1 cellular context compared by ENCODE assay signal in genomic region chrX:74781507-74782034, GRCh38.
TF ChIP-seq lines count a peak whose summit lies in the region.

No MANE protein-coding gene starts in this region.

TF ChIP-seq in GM12878, 131 proteins besides CTCF, POLR2A, EP300 and RAD21 (continued from another document):
- TF ChIP-seq, protein P1, sequence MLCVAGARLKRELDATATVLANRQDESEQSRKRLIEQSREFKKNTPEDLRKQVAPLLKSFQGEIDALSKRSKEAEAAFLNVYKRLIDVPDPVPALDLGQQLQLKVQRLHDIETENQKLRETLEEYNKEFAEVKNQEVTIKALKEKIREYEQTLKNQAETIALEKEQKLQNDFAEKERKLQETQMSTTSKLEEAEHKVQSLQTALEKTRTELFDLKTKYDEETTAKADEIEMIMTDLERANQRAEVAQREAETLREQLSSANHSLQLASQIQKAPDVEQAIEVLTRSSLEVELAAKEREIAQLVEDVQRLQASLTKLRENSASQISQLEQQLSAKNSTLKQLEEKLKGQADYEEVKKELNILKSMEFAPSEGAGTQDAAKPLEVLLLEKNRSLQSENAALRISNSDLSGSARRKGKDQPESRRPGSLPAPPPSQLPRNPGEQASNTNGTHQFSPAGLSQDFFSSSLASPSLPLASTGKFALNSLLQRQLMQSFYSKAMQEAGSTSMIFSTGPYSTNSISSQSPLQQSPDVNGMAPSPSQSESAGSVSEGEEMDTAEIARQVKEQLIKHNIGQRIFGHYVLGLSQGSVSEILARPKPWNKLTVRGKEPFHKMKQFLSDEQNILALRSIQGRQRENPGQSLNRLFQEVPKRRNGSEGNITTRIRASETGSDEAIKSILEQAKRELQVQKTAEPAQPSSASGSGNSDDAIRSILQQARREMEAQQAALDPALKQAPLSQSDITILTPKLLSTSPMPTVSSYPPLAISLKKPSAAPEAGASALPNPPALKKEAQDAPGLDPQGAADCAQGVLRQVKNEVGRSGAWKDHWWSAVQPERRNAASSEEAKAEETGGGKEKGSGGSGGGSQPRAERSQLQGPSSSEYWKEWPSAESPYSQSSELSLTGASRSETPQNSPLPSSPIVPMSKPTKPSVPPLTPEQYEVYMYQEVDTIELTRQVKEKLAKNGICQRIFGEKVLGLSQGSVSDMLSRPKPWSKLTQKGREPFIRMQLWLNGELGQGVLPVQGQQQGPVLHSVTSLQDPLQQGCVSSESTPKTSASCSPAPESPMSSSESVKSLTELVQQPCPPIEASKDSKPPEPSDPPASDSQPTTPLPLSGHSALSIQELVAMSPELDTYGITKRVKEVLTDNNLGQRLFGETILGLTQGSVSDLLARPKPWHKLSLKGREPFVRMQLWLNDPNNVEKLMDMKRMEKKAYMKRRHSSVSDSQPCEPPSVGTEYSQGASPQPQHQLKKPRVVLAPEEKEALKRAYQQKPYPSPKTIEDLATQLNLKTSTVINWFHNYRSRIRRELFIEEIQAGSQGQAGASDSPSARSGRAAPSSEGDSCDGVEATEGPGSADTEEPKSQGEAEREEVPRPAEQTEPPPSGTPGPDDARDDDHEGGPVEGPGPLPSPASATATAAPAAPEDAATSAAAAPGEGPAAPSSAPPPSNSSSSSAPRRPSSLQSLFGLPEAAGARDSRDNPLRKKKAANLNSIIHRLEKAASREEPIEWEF (IDR thresholded peaks at IDR 0.05; ENCODE audit: insufficient replicate concordance, low read depth, low read length): peak; percentile 91
- no peak for TF ChIP-seq PBX3 (IDR thresholded peaks at IDR 0.05; ENCODE audit: insufficient replicate concordance, low read depth, low read length)
- TF ChIP-seq, protein P2, sequence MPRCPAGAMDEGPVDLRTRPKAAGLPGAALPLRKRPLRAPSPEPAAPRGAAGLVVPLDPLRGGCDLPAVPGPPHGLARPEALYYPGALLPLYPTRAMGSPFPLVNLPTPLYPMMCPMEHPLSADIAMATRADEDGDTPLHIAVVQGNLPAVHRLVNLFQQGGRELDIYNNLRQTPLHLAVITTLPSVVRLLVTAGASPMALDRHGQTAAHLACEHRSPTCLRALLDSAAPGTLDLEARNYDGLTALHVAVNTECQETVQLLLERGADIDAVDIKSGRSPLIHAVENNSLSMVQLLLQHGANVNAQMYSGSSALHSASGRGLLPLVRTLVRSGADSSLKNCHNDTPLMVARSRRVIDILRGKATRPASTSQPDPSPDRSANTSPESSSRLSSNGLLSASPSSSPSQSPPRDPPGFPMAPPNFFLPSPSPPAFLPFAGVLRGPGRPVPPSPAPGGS (IDR thresholded peaks at IDR 0.05; ENCODE audit: borderline replicate concordance, insufficient read depth, low read depth, low read length, poor library complexity, severe bottlenecking): peak; percentile 98
- peak; percentile 15; the same call in 1 of the 2 replicates for TF ChIP-seq SMC3 (IDR thresholded peaks at IDR 0.05; ENCODE audit: borderline replicate concordance, low read length)
- TF ChIP-seq RUNX3 (IDR thresholded peaks at IDR 0.05; ENCODE audit: low read length): peak; percentile 80
- no peak for TF ChIP-seq ESRRA (IDR thresholded peaks at IDR 0.05; ENCODE audit: low read length)
- TF ChIP-seq CBX5 (IDR thresholded peaks at IDR 0.05; ENCODE audit: low read depth): 0 out of 2 replicates have a peak, but pooled peaks have one; percentile 21
- TF ChIP-seq CREM (IDR thresholded peaks at IDR 0.05; ENCODE audit: low read depth): 0 out of 2 replicates have a peak, but pooled peaks have one; percentile 25
- peak; percentile 56 for TF ChIP-seq NFIC (IDR thresholded peaks at IDR 0.05; ENCODE audit: low read depth, low read length)
- TF ChIP-seq GABPA (IDR thresholded peaks at IDR 0.05; ENCODE audit: low read depth): no peak
- TF ChIP-seq ZBED1 (IDR thresholded peaks at IDR 0.05; ENCODE audit: borderline replicate concordance): peak; percentile 60; the same call in 1 of the 2 replicates
- TF ChIP-seq BHLHE40 (IDR thresholded peaks at IDR 0.05; ENCODE audit: borderline replicate concordance in 1 of 2, low read depth in 2 of 2, low read length in 1 of 2): no peak
- TF ChIP-seq EED (IDR thresholded peaks at IDR 0.05; ENCODE audit: low read depth): peak; percentile 46; the same call in 1 of the 2 replicates
- TF ChIP-seq, protein P3, sequence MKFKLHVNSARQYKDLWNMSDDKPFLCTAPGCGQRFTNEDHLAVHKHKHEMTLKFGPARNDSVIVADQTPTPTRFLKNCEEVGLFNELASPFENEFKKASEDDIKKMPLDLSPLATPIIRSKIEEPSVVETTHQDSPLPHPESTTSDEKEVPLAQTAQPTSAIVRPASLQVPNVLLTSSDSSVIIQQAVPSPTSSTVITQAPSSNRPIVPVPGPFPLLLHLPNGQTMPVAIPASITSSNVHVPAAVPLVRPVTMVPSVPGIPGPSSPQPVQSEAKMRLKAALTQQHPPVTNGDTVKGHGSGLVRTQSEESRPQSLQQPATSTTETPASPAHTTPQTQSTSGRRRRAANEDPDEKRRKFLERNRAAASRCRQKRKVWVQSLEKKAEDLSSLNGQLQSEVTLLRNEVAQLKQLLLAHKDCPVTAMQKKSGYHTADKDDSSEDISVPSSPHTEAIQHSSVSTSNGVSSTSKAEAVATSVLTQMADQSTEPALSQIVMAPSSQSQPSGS (IDR thresholded peaks at IDR 0.05; ENCODE audit: low read length): peak; percentile 98
- TF ChIP-seq FOXM1 (IDR thresholded peaks at IDR 0.05; ENCODE audit: low read depth, low read length): peak; percentile 80
- no peak for TF ChIP-seq STAT3 (IDR thresholded peaks at IDR 0.05; ENCODE audit: low read depth, low read length)
- peak; percentile 47 for TF ChIP-seq SMAD1 (IDR thresholded peaks at IDR 0.05; ENCODE audit: low read depth, partially characterized antibody)
- no peak for TF ChIP-seq ATF7 (IDR thresholded peaks at IDR 0.05; ENCODE audit: low read depth)
- no peak for TF ChIP-seq STAT1 (conservative IDR thresholded peaks at IDR 0.05)
- TF ChIP-seq ETV6 (conservative IDR thresholded peaks at IDR 0.05 in 1 of 2, IDR thresholded peaks at IDR 0.05 in 1 of 2; ENCODE audit: borderline replicate concordance in 1 of 2, low read depth in 1 of 2): no peak
- peak; percentile 39; the same call in 1 of the 2 replicates for TF ChIP-seq ZNF24 (IDR thresholded peaks at IDR 0.05)
